ENCODE assay signal across 29 cellular contexts in the genomic region with DNA sequence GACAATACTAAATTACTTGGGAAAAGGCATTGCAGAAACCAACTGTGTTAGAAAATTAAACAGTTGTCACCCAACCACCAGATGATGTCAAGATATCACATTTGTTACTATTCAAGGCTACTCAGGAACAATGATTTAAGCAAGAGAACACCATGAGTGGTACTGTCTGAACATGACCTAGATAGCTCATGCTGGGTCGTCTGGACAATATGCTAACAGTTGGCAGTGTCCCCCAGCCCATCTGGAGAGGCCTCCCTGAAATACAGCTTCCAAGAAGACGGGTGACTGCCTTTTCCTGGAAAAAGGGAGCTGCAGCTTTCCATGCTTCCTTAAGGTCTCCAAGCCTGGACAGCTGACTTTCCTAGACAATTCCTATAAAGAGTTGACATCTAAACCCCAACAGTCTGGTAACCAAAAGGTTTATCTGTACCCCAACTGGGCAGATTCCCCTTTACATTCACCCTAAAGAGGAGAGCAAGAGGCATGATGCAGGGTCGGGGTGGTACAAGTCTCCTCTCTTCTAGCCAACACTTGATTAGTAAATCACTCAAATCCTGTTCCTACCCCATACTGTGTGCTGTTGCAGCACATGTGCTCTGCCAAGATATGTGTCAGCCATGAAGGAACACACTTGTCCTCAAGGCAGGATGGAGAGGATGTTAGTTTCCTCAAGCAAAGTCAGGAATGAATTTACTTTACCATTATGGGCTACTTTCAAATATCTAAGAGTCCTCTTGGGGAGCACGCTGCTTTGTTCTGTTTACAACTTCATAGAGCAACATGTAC.
DNase-seq lines count a peak whose midpoint lies in the region; ATAC-seq, FAIRE-seq and TF ChIP-seq lines count a peak whose summit lies in the region.
"Had no signal": no experiment of that assay in that cellular context is flagged by ENCODE, and none has a peak within 500 bp of the region (broad histone marks: within the 10 kb centered on the region; RNA-seq: fewer than 3 reads in every experiment).

No MANE protein-coding gene starts in this region.

- H3K4me3 Mint-ChIP-seq in MCF 10A (ENCODE audit: unreplicated experiment) = no peak overlapping the region
- no peak overlapping the region for H3K4me3 Mint-ChIP-seq in stimulated activated effector memory CD8-positive, alpha-beta T cell treated with anti-CD3 and anti-CD28 coated beads, Interleukin-12 subunit alpha, Interleukin-12 subunit beta, amount 100 ng/mL, for 72 hours
- H3K4me3 Mint-ChIP-seq: activated naive CD4-positive, alpha-beta T cell treated with anti-CD3 and anti-CD28 coated beads for 36 hours; effector memory CD8-positive, alpha-beta T cell; naive thymus-derived CD4-positive, alpha-beta T cell; stimulated activated naive B cell treated with anti-CD40 and anti-IgM and Interleukin-4, amounts not matched to agents 10 μg/mL and 1 μg/mL and 100 μg/mL, for 72 hours; T-helper 17 cell had no signal

- FAIRE-seq in kidney (lab: Jason Lieb, UNC) = no peak

- no peak for TF ChIP-seq CTCF in MCF 10A (IDR thresholded peaks at IDR 0.05; ENCODE audit: unreplicated experiment)
- TF ChIP-seq CTCF in breast epithelium (IDR thresholded peaks at IDR 0.05) = no peak
- TF ChIP-seq CTCF in WERI-Rb-1 (IDR thresholded peaks at IDR 0.05; ENCODE audit: low read depth, low read length) = no peak
- TF ChIP-seq CTCF in kidney (IDR thresholded peaks at IDR 0.05; ENCODE audit: borderline replicate concordance, extremely low read depth, insufficient read depth) = no peak

- H3K4me3 ChIP-seq in breast epithelium (no peak overlapping the region), WERI-Rb-1 (ENCODE audit: low read depth, low read length) (no peak overlapping the region), kidney (ENCODE audit: low read length in 2 of 2) (no peak overlapping the region)
- H3K4me3 ChIP-seq: adrenal gland, coronary artery, skin epidermis had no signal

- H3K36me3 Mint-ChIP-seq in MCF 10A (ENCODE audit: insufficient read depth, unreplicated experiment) = peaks cover 12% of the 10 kb centered on the region
- H3K36me3 Mint-ChIP-seq in stimulated activated effector memory CD8-positive, alpha-beta T cell treated with anti-CD3 and anti-CD28 coated beads, Interleukin-12 subunit alpha, Interleukin-12 subunit beta, amount 100 ng/mL, for 72 hours = no peaks in the 10 kb centered on the region
- H3K36me3 Mint-ChIP-seq: naive thymus-derived CD4-positive, alpha-beta T cell had no signal

- no peaks in the 10 kb centered on the region for H3K27me3 Mint-ChIP-seq in MCF 10A (ENCODE audit: insufficient read depth, unreplicated experiment)
- H3K27me3 Mint-ChIP-seq: stimulated activated naive B cell treated with anti-CD40 and anti-IgM and Interleukin-4, amounts not matched to agents 10 μg/mL and 1 μg/mL and 100 μg/mL, for 72 hours had no signal

- intact Hi-C loops in MCF 10A (cut with micrococcal nuclease) (no loop called here), breast epithelium (cut with DNase I; ENCODE audit: low total_unique reads) (no loop called here), kidney (cut with DNase I) (no loop called here)

- H3K9ac ChIP-seq in kidney (ENCODE audit: low read length in 2 of 2) = no peak overlapping the region

- BruUV-seq in MCF 10A (replicated peaks; lab: Mats Ljungman, UMichigan) = no TSS peak

- H3K27ac ChIP-seq in breast epithelium (no peak overlapping the region), WERI-Rb-1 (peak overlapping the region; percentile 68), kidney (ENCODE audit: low read depth in 2 of 2, low read length in 2 of 2) (peak overlapping the region; percentile 11 to 58)
- H3K27ac ChIP-seq: 22Rv1, adrenal gland, brain microvascular endothelial cell, coronary artery, skin epidermis had no signal

- H3K9me3 Mint-ChIP-seq in MCF 10A (ENCODE audit: unreplicated experiment) = no peaks in the 10 kb centered on the region
- peaks cover 7% of the 10 kb centered on the region for H3K9me3 Mint-ChIP-seq in stimulated activated effector memory CD8-positive, alpha-beta T cell treated with anti-CD3 and anti-CD28 coated beads, Interleukin-12 subunit alpha, Interleukin-12 subunit beta, amount 100 ng/mL, for 72 hours

- peak; percentile 13 for DNase-seq in MCF 10A (ENCODE audit: unreplicated experiment)
- DNase-seq in breast epithelium (ENCODE audit: low spot score in 2 of 2) = no peak
- peak; percentile 56 for DNase-seq in WERI-Rb-1
- DNase-seq in kidney = no peak
- no peak for DNase-seq in stimulated activated effector memory CD8-positive, alpha-beta T cell treated with anti-CD3 and anti-CD28 coated beads, Interleukin-12 subunit alpha, Interleukin-12 subunit beta, amount 100 ng/mL, for 72 hours (ENCODE audit: low spot score in 2 of 2)
- no peak for DNase-seq in SKM-1 treated with dmso at 0.1 percent for 144 hours (lab: John Stamatoyannopoulos, UW; ENCODE audit: unreplicated experiment)
- DNase-seq in activated gamma-delta T cell (lab: John Stamatoyannopoulos, UW) = no peak
- no peak for DNase-seq in iPS-NIHi11 (ENCODE audit: low spot score)
- DNase-seq: activated CD4-positive, alpha-beta T cell treated with anti-CD3 and anti-CD28 coated beads, Interleukin-2, amount 50 U/mL, for 48 hours; activated naive CD4-positive, alpha-beta T cell treated with anti-CD3 and anti-CD28 coated beads for 36 hours; adrenal gland; brain microvascular endothelial cell; DMS53; effector memory CD8-positive, alpha-beta T cell; H7; midbrain; naive thymus-derived CD4-positive, alpha-beta T cell; NCI-H1417; NCI-H2029 treated with DMSO at 0.1 percent for 48 hours; NCI-H2227 treated with DMSO at 0.1 percent for 48 hours; nucleus accumbens; RPMI8226; stimulated activated naive B cell treated with anti-CD40 and anti-IgM and Interleukin-4, amounts not matched to agents 10 μg/mL and 1 μg/mL and 100 μg/mL, for 72 hours; T-helper 17 cell; trophoblast cell had no signal

- H3K4me1 Mint-ChIP-seq in MCF 10A (ENCODE audit: insufficient read depth, unreplicated experiment) = peaks cover 11% of the 10 kb centered on the region
- no peaks in the 10 kb centered on the region for H3K4me1 Mint-ChIP-seq in stimulated activated effector memory CD8-positive, alpha-beta T cell treated with anti-CD3 and anti-CD28 coated beads, Interleukin-12 subunit alpha, Interleukin-12 subunit beta, amount 100 ng/mL, for 72 hours
- H3K4me1 Mint-ChIP-seq: naive thymus-derived CD4-positive, alpha-beta T cell; stimulated activated naive B cell treated with anti-CD40 and anti-IgM and Interleukin-4, amounts not matched to agents 10 μg/mL and 1 μg/mL and 100 μg/mL, for 72 hours; T-helper 17 cell had no signal

- peak; percentile 16 for ATAC-seq in stimulated activated effector memory CD8-positive, alpha-beta T cell treated with anti-CD3 and anti-CD28 coated beads, Interleukin-12 subunit alpha, Interleukin-12 subunit beta, amount 100 ng/mL, for 72 hours
- ATAC-seq: activated CD4-positive, CD25-positive, alpha-beta regulatory T cell treated with anti-CD3 and anti-CD28 coated beads, Interleukin-2, amount 50 U/mL, for 24 hours; effector memory CD8-positive, alpha-beta T cell; naive thymus-derived CD4-positive, alpha-beta T cell; stimulated activated naive B cell treated with anti-CD40 and anti-IgM and Interleukin-4, amounts not matched to agents 10 μg/mL and 1 μg/mL and 100 μg/mL, for 72 hours; T-helper 17 cell had no signal

- CTCF ChIA-PET in MCF 10A (lab: Yijun Ruan, JAX) = interaction anchor here (0.7 kb wide), 2 partner anchors 23 to 197 kb away, joined by 3 read pairs; no protein-coding TSS in a partner anchor

- H3K4me1 ChIP-seq in breast epithelium = no peaks in the 10 kb centered on the region
- peaks cover 0 to 18% of the 10 kb centered on the region in 2 donors for H3K4me1 ChIP-seq in kidney (ENCODE audit: control insufficient read depth in 1 of 2, insufficient read depth in 1 of 2, low read depth in 1 of 2, low read length in 2 of 2)
- H3K4me1 ChIP-seq: adrenal gland had no signal

- TF ChIP-seq POLR2A in breast epithelium (IDR thresholded peaks at IDR 0.05) = no peak

- no peaks in the 10 kb centered on the region for H3K36me3 ChIP-seq in breast epithelium
- no peaks in the 10 kb centered on the region for H3K36me3 ChIP-seq in WERI-Rb-1
- H3K36me3 ChIP-seq in kidney (ENCODE audit: control insufficient read depth in 1 of 2, insufficient read depth in 2 of 2, low read length in 2 of 2) = no peaks in the 10 kb centered on the region
- H3K36me3 ChIP-seq: adrenal gland, brain microvascular endothelial cell had no signal

- POLR2A ChIA-PET in MCF 10A (lab: Yijun Ruan, JAX) = interaction anchor here (0.6 kb wide), 2 partner anchors 89 to 306 kb away, joined by 3 read pairs; no protein-coding TSS in a partner anchor

- H3K27me3 ChIP-seq in breast epithelium (no peaks in the 10 kb centered on the region), WERI-Rb-1 (ENCODE audit: insufficient read depth, low read depth, severe bottlenecking) (no peaks in the 10 kb centered on the region)
- H3K27me3 ChIP-seq: adrenal gland, brain microvascular endothelial cell had no signal

- H3K27ac Mint-ChIP-seq in MCF 10A (ENCODE audit: low read depth, unreplicated experiment) = no peak overlapping the region
- H3K27ac Mint-ChIP-seq in stimulated activated effector memory CD8-positive, alpha-beta T cell treated with anti-CD3 and anti-CD28 coated beads, Interleukin-12 subunit alpha, Interleukin-12 subunit beta, amount 100 ng/mL, for 72 hours = no peak overlapping the region
- H3K27ac Mint-ChIP-seq: activated naive CD4-positive, alpha-beta T cell treated with anti-CD3 and anti-CD28 coated beads for 36 hours; effector memory CD8-positive, alpha-beta T cell; naive thymus-derived CD4-positive, alpha-beta T cell; stimulated activated naive B cell treated with anti-CD40 and anti-IgM and Interleukin-4, amounts not matched to agents 10 μg/mL and 1 μg/mL and 100 μg/mL, for 72 hours; T-helper 17 cell had no signal

- H3K9me3 ChIP-seq in breast epithelium (no peaks in the 10 kb centered on the region), WERI-Rb-1 (ENCODE audit: severe bottlenecking) (no peaks in the 10 kb centered on the region), kidney (ENCODE audit: control insufficient read depth in 1 of 2, low read length in 2 of 2) (no peaks in the 10 kb centered on the region)
- H3K9me3 ChIP-seq: adrenal gland had no signal

Comparison
In these comparisons a context has a peak if more than half of its experiments do, and no peak if none do; other contexts are left out.
1. DNase-seq: peak in MCF 10A (single experiment) and WERI-Rb-1 (single experiment); none in breast epithelium (0 of 2), kidney (single experiment), stimulated activated effector memory CD8-positive, alpha-beta T cell treated with anti-CD3 and anti-CD28 coated beads, Interleukin-12 subunit alpha, Interleukin-12 subunit beta, amount 100 ng/mL, for 72 hours (0 of 2), SKM-1 treated with dmso at 0.1 percent for 144 hours (single experiment), activated gamma-delta T cell (single experiment) and iPS-NIHi11 (single experiment).
2. H3K27ac ChIP-seq: peak in WERI-Rb-1 (single experiment) and kidney (2 of 2); none in breast epithelium (0 of 2).